8 cellular contexts compared by ENCODE assay signal in the genomic region with DNA sequence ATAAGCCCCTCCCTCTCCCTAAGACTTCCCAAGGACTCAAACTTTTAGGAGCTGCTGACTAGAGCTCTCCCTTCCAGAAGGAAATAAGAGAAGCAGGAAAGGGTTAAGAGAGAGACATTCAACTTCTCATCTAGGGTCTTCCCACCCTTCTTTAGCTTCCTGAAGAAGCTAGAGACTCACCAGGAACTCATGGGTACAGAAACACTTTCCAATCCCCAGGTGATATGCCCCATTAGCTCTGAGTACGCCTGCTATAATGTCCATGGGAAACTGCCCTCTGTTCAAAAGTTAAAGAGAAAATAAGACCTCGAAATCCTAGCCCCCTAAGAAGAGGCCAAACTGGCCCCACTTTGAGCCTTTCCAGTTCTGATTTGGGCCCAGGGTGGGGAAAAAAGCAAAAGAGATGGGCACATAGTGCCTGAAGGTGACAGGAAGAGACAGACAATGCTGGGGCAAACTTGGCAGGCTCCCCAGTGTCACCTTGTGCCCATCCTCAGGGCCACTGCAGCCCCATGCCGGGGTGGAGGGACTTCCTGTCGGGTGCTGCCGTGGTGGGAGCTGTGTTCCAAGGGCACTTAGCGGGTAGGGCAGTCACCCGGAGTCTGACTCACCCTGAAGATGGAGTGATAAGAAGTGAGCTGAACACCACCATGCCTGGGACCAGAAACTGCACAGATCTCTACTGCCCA. TPM values are rescaled to one million over a fixed set of nuclear protein-coding genes. Genes with fewer than 3 reads are reported as not detected.
DNase-seq lines count a peak whose midpoint lies in the region; ATAC-seq and TF ChIP-seq lines count a peak whose summit lies in the region.

No MANE protein-coding gene starts in this region.

- CTCF ChIA-PET in activated B cell treated with CpG ODN at 0.5 μM for 24 hours (lab: Charles Lee), result interaction anchor here (0.9 to 1.3 kb wide), 2 partner anchors 12 to 27 kb away, joined by 3 read pairs; no protein-coding TSS in a partner anchor

- peak overlapping the region; percentile 41 for H3K4me3 Mint-ChIP-seq in activated B cell treated with CpG ODN at 0.5 μM for 24 hours
- H3K4me3 Mint-ChIP-seq in natural killer cell, result peak overlapping the region; percentile 92

- H3K4me1 Mint-ChIP-seq in activated B cell treated with CpG ODN at 0.5 μM for 24 hours (peaks cover 88% of the 10 kb centered on the region), natural killer cell (peaks cover 89 to 92% of the 10 kb centered on the region in 2 donors)

- H3K9me3 Mint-ChIP-seq in activated B cell treated with CpG ODN at 0.5 μM for 24 hours (no peaks in the 10 kb centered on the region), natural killer cell (no peaks in the 10 kb centered on the region)

- peak; percentile 35 for ATAC-seq in activated B cell treated with CpG ODN at 0.5 μM for 24 hours (ENCODE audit: low read depth)
- peak; percentile 52 to 74 (median 66) for ATAC-seq in natural killer cell
- no peak for ATAC-seq in GM19324 (IDR thresholded peaks at IDR 0.05; ENCODE audit: low FRiP score, unreplicated experiment)

- H3K36me3 Mint-ChIP-seq in activated B cell treated with CpG ODN at 0.5 μM for 24 hours (ENCODE audit: low read depth) (peaks cover 55% of the 10 kb centered on the region), natural killer cell (no peaks in the 10 kb centered on the region)

- peak overlapping the region; percentile 78 for H3K27ac Mint-ChIP-seq in activated B cell treated with CpG ODN at 0.5 μM for 24 hours
- peak overlapping the region; percentile 96 to 99 for H3K27ac Mint-ChIP-seq in natural killer cell

- peaks cover 0 to 1% of the 10 kb centered on the region in 2 donors for H3K36me3 ChIP-seq in vagina

- H3K27ac ChIP-seq in caudate nucleus (ENCODE audit: low read depth, low read length) (peak overlapping the region; percentile 36), vagina (peak overlapping the region; percentile 77)

- no peaks in the 10 kb centered on the region for H3K27me3 ChIP-seq in vagina

- DNase-seq in EL, result peak; percentile 83
- no peak for DNase-seq in activated B cell treated with CpG ODN at 0.5 μM for 24 hours
- no peak for DNase-seq in caudate nucleus (lab: John Stamatoyannopoulos, UW)
- DNase-seq in natural killer cell, result peak; percentile 72
- DNase-seq in vagina (ENCODE audit: extremely low spot score in 2 of 2), result no peak
- no peak for DNase-seq in occipital lobe (lab: John Stamatoyannopoulos, UW)
- no peak for DNase-seq in NCI-H748 (lab: John Stamatoyannopoulos, UW; ENCODE audit: unreplicated experiment)

- no peaks in the 10 kb centered on the region for H3K9me3 ChIP-seq in vagina

- peaks cover 94% of the 10 kb centered on the region for H3K4me1 ChIP-seq in vagina

- POLR2A ChIA-PET in activated B cell treated with CpG ODN at 0.5 μM for 24 hours (lab: Charles Lee), result interaction anchor here (0.7 to 1.7 kb wide), 4 partner anchors 11 to 20 kb away, joined by 3 to 10 read pairs (median 6); no protein-coding TSS in a partner anchor

- H3K27me3 Mint-ChIP-seq in activated B cell treated with CpG ODN at 0.5 μM for 24 hours (no peaks in the 10 kb centered on the region), natural killer cell (ENCODE audit: low read depth in 2 of 2) (no peaks in the 10 kb centered on the region)

- TF ChIP-seq POLR2A in vagina (IDR thresholded peaks at IDR 0.05), result no peak

- no peak overlapping the region for H3K4me3 ChIP-seq in vagina

- TF ChIP-seq CTCF in activated B cell treated with CpG ODN at 0.5 μM for 24 hours (IDR thresholded peaks at IDR 0.05), result no peak
- TF ChIP-seq CTCF in natural killer cell (IDR thresholded peaks at IDR 0.05), result no peak
- no peak for TF ChIP-seq CTCF in vagina (IDR thresholded peaks at IDR 0.05)

- intact Hi-C loops in activated B cell treated with CpG ODN at 0.5 μM for 24 hours (cut with micrococcal nuclease) (no loop called here), natural killer cell (cut with micrococcal nuclease) (loop anchor here (1.0 to 5.0 kb wide), 2 partner anchors 29 to 90 kb away; a partner anchor contains a TSS), vagina (cut with DNase I) (no loop called here)

RNA-seq across cellular contexts. Expression of a gene that starts 29.5 kb away (rescaled TPM):
- total RNA-seq in activated B cell treated with CpG ODN at 0.5 μM for 24 hours (93.8 and 98.4 TPM in 2 replicates), natural killer cell (100 to 1,000 TPM; 104 to 114 (median 111) TPM), vagina (55.5 TPM), occipital lobe (17.5 TPM)

RNA-seq across cellular contexts. Expression of a gene that starts 32.5 kb away (rescaled TPM):
- total RNA-seq in activated B cell treated with CpG ODN at 0.5 μM for 24 hours, result 79.8 and 98.6 TPM in 2 replicates
- 100 to 1,000 TPM; 453 to 536 (median 532) TPM for total RNA-seq in natural killer cell
- total RNA-seq in vagina, result 227 TPM
- 3.3 TPM for total RNA-seq in occipital lobe

Comparison
In these comparisons a context has a peak if more than half of its experiments do, and no peak if none do; other contexts are left out.
1. DNase-seq: peak in EL (single experiment) and natural killer cell (single experiment); none in activated B cell treated with CpG ODN at 0.5 μM for 24 hours (single experiment), caudate nucleus (0 of 61), vagina (0 of 2), occipital lobe (single experiment) and NCI-H748 (single experiment).
2. RNA of a gene that starts 32.5 kb away (total RNA-seq): 453 to 536 TPM in natural killer cell, 227 TPM in vagina (single experiment) and 79.8 to 98.6 TPM in activated B cell treated with CpG ODN at 0.5 μM for 24 hours; 3.3 TPM in occipital lobe (single experiment); every median in the first group is over 10 times any median in the second.